ENCODE assay signal across 10 cellular contexts in genomic region chr2:240174496-240174895, GRCh38. TPM values are rescaled to one million over a fixed set of nuclear protein-coding genes. Genes with fewer than 3 reads are reported as not detected.
"Had no signal": no experiment of that assay in that cellular context is flagged by ENCODE, and none has a peak within 500 bp of the region (broad histone marks: within the 10 kb centered on the region; RNA-seq: fewer than 3 reads in every experiment).

No MANE protein-coding gene starts in this region.

- H3K4me1 Mint-ChIP-seq: IgD-negative memory B cell had no signal

- H3K4me1 ChIP-seq: HAP-1 had no signal

- H3K9me3 ChIP-seq: HAP-1 had no signal

- H3K9ac ChIP-seq: GM23248 had no signal

- H3K4me3 Mint-ChIP-seq: IgD-negative memory B cell had no signal

- ATAC-seq: HCT116, HepG2 had no signal

- H2AFZ ChIP-seq: GM23248 had no signal

- H3K36me3 Mint-ChIP-seq: IgD-negative memory B cell had no signal

- H3K4me3 ChIP-seq: GM23248, HAP-1 had no signal

- H3K27ac ChIP-seq: GM23248, HL-60 had no signal

- H3K36me3 ChIP-seq: HAP-1 had no signal

- DNase-seq: GM23248, GOT3, H7 had no signal

- H3K27ac Mint-ChIP-seq: IgD-negative memory B cell had no signal

RNA-seq across cellular contexts. Expression of gene OTOS, which starts 34.0 kb away (rescaled TPM):
- total RNA-seq: GM23248, H4, H7, HepG2, HT1080 had no signal
- polyA plus RNA-seq: GM23248, HepG2, IgD-negative memory B cell had no signal
